20 cellular contexts compared by ENCODE assay signal in the genomic region with DNA sequence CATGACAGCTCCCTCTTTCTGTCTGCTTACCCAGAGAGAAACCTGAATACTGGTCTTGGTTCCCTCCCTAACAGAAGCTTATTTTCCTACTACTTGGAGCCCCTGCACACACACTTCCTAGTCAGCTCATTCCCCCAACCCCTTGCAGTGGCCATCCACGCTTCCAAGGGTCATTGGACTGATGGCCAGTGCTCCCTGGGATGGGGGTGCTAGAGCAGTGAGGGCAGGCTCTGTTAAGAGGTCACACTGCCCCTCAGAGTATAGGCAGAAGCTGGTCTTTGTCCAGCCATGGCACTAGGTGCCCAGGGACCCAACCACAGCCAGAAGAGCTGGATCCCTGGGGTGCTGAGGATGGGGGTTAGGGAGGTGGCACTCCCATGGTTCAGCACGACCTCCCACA.
"Had no signal": no experiment of that assay in that cellular context is flagged by ENCODE, and none has a peak within 500 bp of the region (broad histone marks: within the 10 kb centered on the region; RNA-seq: fewer than 3 reads in every experiment).

No MANE protein-coding gene starts in this region.

- H3K27me3 ChIP-seq: SJSA1 had no signal

- H3K36me3 ChIP-seq: SJSA1 had no signal

- FAIRE-seq: RCC 7860 had no signal

- H3K27ac ChIP-seq: HL-60, SJSA1, SK-N-MC had no signal

- DNase-seq: KG1, MM.1S, NCI-H1092 treated with DMSO at 0.1 percent for 48 hours, NCI-H1436, NCI-H187, NCI-H2029, NCI-H2081 treated with DMSO at 0.1 percent for 48 hours, NCI-H2171, NCI-H226, NCI-H446, NCI-H510A, NCI-H524 treated with DMSO at 0.1 percent for 48 hours, NCI-H774, Right ventricle myocardium superior, RPMI8226, SIG-M5 had no signal

- H3K4me3 ChIP-seq: SJSA1, SK-N-MC had no signal

- H3K9me3 ChIP-seq: SJSA1 had no signal
